Comparison of ENCODE assay signal across 8 cellular contexts in the genomic region with DNA sequence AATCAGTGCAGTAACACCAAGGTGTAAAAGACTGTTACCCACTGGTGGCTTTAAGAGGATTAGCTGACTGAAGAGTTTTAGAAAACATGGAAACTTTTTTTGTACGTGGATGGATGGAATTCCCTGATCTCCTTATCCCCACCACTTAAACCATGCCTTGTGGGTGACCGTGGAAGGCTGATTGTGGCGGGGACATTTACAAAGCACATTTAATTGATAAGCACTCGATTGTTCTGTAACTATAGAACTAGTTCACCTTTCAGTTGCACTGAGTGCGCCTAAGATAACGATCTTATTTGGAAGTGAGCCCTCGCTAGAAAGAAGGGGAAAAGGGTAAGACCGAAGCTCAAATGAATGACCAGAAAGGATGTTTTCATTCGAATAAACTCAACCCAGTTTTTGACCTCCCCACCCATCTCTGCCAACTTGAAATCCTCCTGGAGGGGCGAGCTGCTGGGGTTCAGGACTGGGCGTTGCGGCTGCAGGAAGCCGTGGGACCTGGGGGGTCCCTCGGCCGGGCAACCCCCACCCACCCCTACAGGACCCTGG. TPM values are rescaled to one million over a fixed set of nuclear protein-coding genes. Genes with fewer than 3 reads are reported as not detected.
A peak's percentile ranks its signal among the peaks of the same experiment; 100 is the strongest.
DNase-seq lines count a peak whose midpoint lies in the region; ATAC-seq, FAIRE-seq and TF ChIP-seq lines count a peak whose summit lies in the region.

No MANE protein-coding gene starts in this region.

- no peak for ATAC-seq in K562
- ATAC-seq in GM18868 (IDR thresholded peaks at IDR 0.05; ENCODE audit: unreplicated experiment): no peak
- ATAC-seq in HG03354 (IDR thresholded peaks at IDR 0.05; ENCODE audit: poor library complexity, severe bottlenecking, unreplicated experiment): no peak

- H4K20me1 ChIP-seq in K562 (replicated peaks; ENCODE audit: control insufficient read depth, insufficient read depth, low read length): no peaks in the 10 kb centered on the region

- H3K9me3 ChIP-seq in K562 (replicated peaks; ENCODE audit: control insufficient read depth, insufficient read depth, low read depth, low read length) (no peaks in the 10 kb centered on the region), liver (ENCODE audit: control insufficient read depth in 4 of 4, low read length in 3 of 4) (no peaks in the 10 kb centered on the region), tibial nerve (no peaks in the 10 kb centered on the region)

- H3K27me3 ChIP-seq in K562 (ENCODE audit: control insufficient read depth in 2 of 2, insufficient read depth in 2 of 2, low read length in 2 of 2) (no peaks in the 10 kb centered on the region), liver (ENCODE audit: control insufficient read depth in 4 of 4, insufficient read depth in 4 of 4, low read length in 3 of 4) (no peaks in the 10 kb centered on the region), tibial nerve (no peaks in the 10 kb centered on the region)

- POLR2A ChIA-PET in K562 (lab: Yijun Ruan, JAX): interaction anchor here (0.5 to 1.6 kb wide), 11 partner anchors 9 to 111 kb away, joined by 3 to 7 read pairs (median 3); no protein-coding TSS in a partner anchor

- WGBS in K562 (ENCODE audit: insufficient coverage, low coverage, missing lambda C conversion rate): 0% methylated on average over 15 of the region's 15 CpGs
- WGBS in liver: under 1% methylated on average over 15 of the region's 15 CpGs
- 0 to 1% methylated on average over 15 of the region's 15 CpGs for WGBS in tibial nerve, 2 donors

- peak overlapping the region; percentile 88 for H3K4me2 ChIP-seq in K562 (ENCODE audit: insufficient read depth, low read length)

- H3K79me2 ChIP-seq in K562 (ENCODE audit: control insufficient read depth, insufficient read depth, low read length): peaks cover 43% of the 10 kb centered on the region

- FAIRE-seq in K562 (lab: Jason Lieb, UNC): no peak

- no peak for TF ChIP-seq POLR2A in K562 (conservative IDR thresholded peaks at IDR 0.05)
- TF ChIP-seq POLR2A in tibial nerve (IDR thresholded peaks at IDR 0.05): no peak

- H3K9ac ChIP-seq in K562 (ENCODE audit: insufficient read depth in 1 of 2, low read depth in 2 of 2, low read length in 2 of 2): peak overlapping the region; percentile 72 to 97
- H3K9ac ChIP-seq in liver (ENCODE audit: low read depth in 1 of 2, low read length in 2 of 2): peak overlapping the region in 1 of 2 donors; percentile 13

- peak; percentile 13 for DNase-seq in NCI-H2171 treated with DMSO at 0.1 percent for 48 hours (lab: John Stamatoyannopoulos, UW)
- DNase-seq in NCI-H2171 (lab: John Stamatoyannopoulos, UW): no peak
- DNase-seq in NAMALWA (ENCODE audit: low spot score): peak; percentile 64
- peak in 2 of 4 experiments; percentile 16 to 41 for DNase-seq in K562 (ENCODE audit: extremely low read depth in 1 of 4, low spot score in 3 of 4)
- DNase-seq in tibial nerve (ENCODE audit: low spot score in 2 of 2): no peak

- H3K36me3 ChIP-seq in K562 (ENCODE audit: control insufficient read depth, insufficient read depth, low read length) (peaks cover 23% of the 10 kb centered on the region; the same call in 1 of the 3 replicates), liver (ENCODE audit: control insufficient read depth in 4 of 4, insufficient read depth in 3 of 4, low read depth in 1 of 4, low read length in 3 of 4) (no peaks in the 10 kb centered on the region), tibial nerve (no peaks in the 10 kb centered on the region)

- H3K4me3 ChIP-seq in K562 (peak overlapping the region; percentile 87), liver (ENCODE audit: low read depth in 1 of 3, low read length in 3 of 3) (peak overlapping the region; percentile 2 to 78 (median 64)), tibial nerve (peak overlapping the region; percentile 78 to 98 (median 82))

- TSS peak; percentile 87 for BruUV-seq in K562 (replicated peaks; lab: Mats Ljungman, UMichigan)

- H3K27ac ChIP-seq in K562 (ENCODE audit: extremely low read depth, low read depth, low read length) (peak overlapping the region; percentile 80), liver (ENCODE audit: low read depth in 1 of 2, low read length in 2 of 2) (peak overlapping the region; percentile 82 to 89), tibial nerve (peak overlapping the region; percentile 76 to 91 (median 88))

- TF ChIP-seq RAD21 in K562 (CRISPR knock-in tag; conservative IDR thresholded peaks at IDR 0.05 in 1 of 2, IDR thresholded peaks at IDR 0.05 in 1 of 2) (no peak), liver (IDR thresholded peaks at IDR 0.05) (no peak)

- CTCF ChIA-PET in K562 (lab: Yijun Ruan, JAX; ENCODE audit: low intra/inter-chr PET ratio): no interaction called here

- H3K4me1 ChIP-seq in K562 (replicated peaks in 1 of 2; ENCODE audit: control insufficient read depth in 2 of 2, insufficient read depth in 2 of 2, low read length in 2 of 2): peaks cover 8 to 20% of the 10 kb centered on the region in 2 experiments; a peak in 4 of 5 replicates
- H3K4me1 ChIP-seq in liver (ENCODE audit: control insufficient read depth in 4 of 4, insufficient read depth in 4 of 4, low read length in 3 of 4): peaks cover 2 to 19% (median 8%) of the 10 kb centered on the region in 4 donors
- H3K4me1 ChIP-seq in tibial nerve: peaks cover 0 to 29% (median 2%) of the 10 kb centered on the region in 4 donors

- peak overlapping the region; percentile 99 for H2AFZ ChIP-seq in K562 (ENCODE audit: low read depth, low read length)

- TF ChIP-seq EP300 in K562 (IDR thresholded peaks at IDR 0.05; ENCODE audit: low read length) (no peak), tibial nerve (IDR thresholded peaks at IDR 0.05) (no peak)

- H3K9me1 ChIP-seq in K562 (ENCODE audit: control insufficient read depth, insufficient read depth, low read length): no peaks in the 10 kb centered on the region

- intact Hi-C loops in K562 (cut with micrococcal nuclease): loop anchor here (2.0 to 10.0 kb wide), 4 partner anchors 63 to 1585 kb away; partner anchors contain the start of gene TBK1

- in situ Hi-C loops in K562 (cut with MboI): no loop called here

- no peak for TF ChIP-seq CTCF in K562 (IDR thresholded peaks at IDR 0.05 in 2 of 3, conservative IDR thresholded peaks at IDR 0.05 in 1 of 3; ENCODE audit: insufficient read depth in 2 of 3, low read depth in 1 of 3, low read length in 3 of 3)
- no peak for TF ChIP-seq CTCF in liver (IDR thresholded peaks at IDR 0.05; ENCODE audit: low read depth, low read length, missing input control)
- no peak for TF ChIP-seq CTCF in tibial nerve (IDR thresholded peaks at IDR 0.05)

TF ChIP-seq in K562, 482 proteins besides CTCF, POLR2A, EP300 and RAD21 (continues in another document):
- TF ChIP-seq EGR1 (conservative IDR thresholded peaks at IDR 0.05): peak; percentile 94
- no peak for TF ChIP-seq BRD4 (IDR thresholded peaks at IDR 0.05)
- peak; percentile 74 for TF ChIP-seq GATA2 (CRISPR knock-in tag; IDR thresholded peaks at IDR 0.05)

TF ChIP-seq in liver, 16 proteins besides CTCF, POLR2A, EP300 and RAD21:
- TF ChIP-seq TAF1 (conservative IDR thresholded peaks at IDR 0.05) (no peak), YY1 (IDR thresholded peaks at IDR 0.05) (peak; percentile 7)

RNA-seq across cellular contexts. Expression of gene RASSF3, which starts 0.7 kb away (rescaled TPM):
- 7.4 and 11.3 TPM in 2 replicates for total RNA-seq in K562 (2011; cell fraction: chromatin; rRNA removed; ENCODE audit: low replicate concordance)
- total RNA-seq in K562 (2011; cell fraction: nucleolus; rRNA removed): 6.5 and 7.0 TPM in 2 replicates
- total RNA-seq in K562 (2011; cell fraction: nucleoplasm; rRNA removed): 12.8 and 16.6 TPM in 2 replicates
- total RNA-seq in K562 (2014; rRNA removed): 13.4 and 14.0 TPM in 2 replicates
- 20.2 and 23.5 TPM in 2 replicates for total RNA-seq in K562 (2014; rRNA removed; fragmentation: Illumina TruSeq; extraction: Trizol)
- total RNA-seq in K562 (2015; rRNA removed; fragmentation: Illumina TruSeq; extraction: Trizol): 20.9 and 22.4 TPM in 2 replicates
- 35.9 and 39.2 TPM in 2 replicates for total RNA-seq in K562 (2021)
- 19.9 and 28.7 TPM in 2 replicates for polyA plus RNA-seq in K562 (2011; rRNA removed)
- polyA plus RNA-seq in K562 (2011; cell fraction: cytosol; rRNA removed): 12.9 and 15.7 TPM in 2 replicates
- 5.6 and 7.4 TPM in 2 replicates for polyA plus RNA-seq in K562 (2011; cell fraction: nucleus; rRNA removed)
- polyA plus RNA-seq in K562 (2012): 13.8 and 16.0 TPM in 2 replicates
- 22.6 and 23.4 TPM in 2 replicates for polyA plus RNA-seq in K562 (2014; fragmentation: Illumina TruSeq; extraction: Trizol)
- polyA plus RNA-seq in K562 (2014; fragmentation: Nextera tagmentation; extraction: Ambion mirVana): 1 to 10 TPM; 3.7 to 4.3 TPM
- polyA plus RNA-seq in K562 (2014; rRNA removed): 18.9 and 19.1 TPM in 2 replicates
- 31.7 and 36.8 TPM in 2 replicates for polyA minus RNA-seq in K562 (2011; rRNA and poly(A)+ RNA removed)
- polyA minus RNA-seq in K562 (2011; cell fraction: cytosol; rRNA and poly(A)+ RNA removed): 15.4 and 26.3 TPM in 2 replicates
- 2.8 and 6.1 TPM in 2 replicates for polyA minus RNA-seq in K562 (2011; cell fraction: nucleus; rRNA and poly(A)+ RNA removed)
- 1 to 10 TPM; 9.0 to 9.1 TPM for total RNA-seq in liver
- 1 to 10 TPM; 2.2 TPM for polyA plus RNA-seq in liver
- total RNA-seq in tibial nerve: 10 to 100 TPM; 14.7 to 18.3 (median 16.7) TPM

Comparison
In these comparisons a context has a peak if more than half of its experiments do, and no peak if none do; other contexts are left out.
1. DNase-seq: peak in NCI-H2171 treated with DMSO at 0.1 percent for 48 hours (single experiment) and NAMALWA (single experiment); none in NCI-H2171 (single experiment) and tibial nerve (0 of 2).
2. Peak in every context shown above with its lines, with median percentiles within 50 percentile points of each other: H3K27ac ChIP-seq and H3K4me3 ChIP-seq.